ENCODE assay signal across 10 cellular contexts in genomic region chr6:165660881-165661415, GRCh38. TPM values are rescaled to one million over a fixed set of nuclear protein-coding genes. Genes with fewer than 3 reads are reported as not detected.
DNase-seq lines count a peak whose midpoint lies in the region; ATAC-seq, FAIRE-seq and TF ChIP-seq lines count a peak whose summit lies in the region.
"Had no signal": no experiment of that assay in that cellular context is flagged by ENCODE, and none has a peak within 500 bp of the region (broad histone marks: within the 10 kb centered on the region; RNA-seq: fewer than 3 reads in every experiment).

No MANE protein-coding gene starts in this region.

- POLR2A ChIA-PET in T-cell (lab: Charles Lee), result no interaction called here

- no peak for TF ChIP-seq POLR2A in H54 (IDR thresholded peaks at IDR 0.05; ENCODE audit: low read depth, low read length)

- H3K4me1 Mint-ChIP-seq in T-cell, result peaks cover 0 to 12% (median 10%) of the 10 kb centered on the region in 3 donors

- peaks cover 40 to 47% of the 10 kb centered on the region in 2 donors for H3K27me3 Mint-ChIP-seq in T-cell

- FAIRE-seq in H54 (lab: Jason Lieb, UNC), result no peak

- H3K9me3 ChIP-seq in NT2/D1 (ENCODE audit: insufficient read depth, low read length) (no peaks in the 10 kb centered on the region), right atrium auricular region (no peaks in the 10 kb centered on the region), psoas muscle (no peaks in the 10 kb centered on the region)

- H3K4me3 ChIP-seq in NT2/D1 (ENCODE audit: insufficient read length, low read depth), result peak overlapping the region; percentile 55
- H3K4me3 ChIP-seq in right atrium auricular region, result peak overlapping the region; percentile 43 to 59
- H3K4me3 ChIP-seq in psoas muscle, result peak overlapping the region; percentile 71

- H3K4me1 ChIP-seq in NT2/D1 (ENCODE audit: insufficient read depth, insufficient read length) (no peaks in the 10 kb centered on the region), right atrium auricular region (peaks cover 0 to 42% of the 10 kb centered on the region in 2 donors), psoas muscle (peaks cover 12% of the 10 kb centered on the region)

- ATAC-seq in psoas muscle (no peak), T-cell (replicated peaks in 1 of 4) (no peak), HG02571 (IDR thresholded peaks at IDR 0.05; ENCODE audit: unreplicated experiment) (no peak)

- no peaks in the 10 kb centered on the region for H3K9me3 Mint-ChIP-seq in T-cell
- H3K9me3 Mint-ChIP-seq: T-helper 1 cell treated with Interleukin-12 subunit alpha and Interleukin-12 subunit beta and Interleukin-4 antibody, amounts not matched to agents 30 μg/mL and 1 μg/mL, for 36 hours had no signal

- no peak overlapping the region for H3K27ac Mint-ChIP-seq in T-cell
- H3K27ac Mint-ChIP-seq: T-helper 1 cell treated with Interleukin-12 subunit alpha and Interleukin-12 subunit beta and Interleukin-4 antibody, amounts not matched to agents 30 μg/mL and 1 μg/mL, for 36 hours had no signal

- peak overlapping the region in 1 of 3 donors; percentile 1 for H3K4me3 Mint-ChIP-seq in T-cell
- H3K4me3 Mint-ChIP-seq: T-helper 1 cell treated with Interleukin-12 subunit alpha and Interleukin-12 subunit beta and Interleukin-4 antibody, amounts not matched to agents 30 μg/mL and 1 μg/mL, for 36 hours had no signal

- H3K9ac ChIP-seq in NT2/D1 (ENCODE audit: insufficient read length, low read depth), result peak overlapping the region; percentile 76

- DNase-seq in NT2/D1 (ENCODE audit: low read depth, low spot score) (no peak), right atrium auricular region (ENCODE audit: low spot score) (no peak), psoas muscle (no peak), T-cell (no peak), H54 (ENCODE audit: insufficient read length, low spot score) (no peak)
- no peak for DNase-seq in stimulated activated CD4-positive, alpha-beta T cell treated with anti-CD3 and anti-CD28 coated beads, Interleukin-15, amount 100 ng/mL, for 24 hours
- DNase-seq: NCI-H2029 treated with DMSO at 0.1 percent for 48 hours had no signal

- TF ChIP-seq CTCF in C4-2B (conservative IDR thresholded peaks at IDR 0.05), result no peak
- TF ChIP-seq CTCF in right atrium auricular region (IDR thresholded peaks at IDR 0.05), result no peak
- no peak for TF ChIP-seq CTCF in psoas muscle (IDR thresholded peaks at IDR 0.05)

- WGBS in psoas muscle, 3 donors, result 0 to 1% (median 0%) methylated on average over 36 to 49 of the region's 49 CpGs

- H3K27me3 ChIP-seq in NT2/D1 (ENCODE audit: insufficient read depth, insufficient read length), result peaks cover 75% of the 10 kb centered on the region
- peaks cover 10 to 14% of the 10 kb centered on the region in 2 donors for H3K27me3 ChIP-seq in right atrium auricular region
- peaks cover 0 to 64% (median 18%) of the 10 kb centered on the region in 3 donors for H3K27me3 ChIP-seq in psoas muscle (ENCODE audit: insufficient read depth in 3 of 3, low read length in 2 of 3)

- H3K36me3 Mint-ChIP-seq in T-cell, result no peaks in the 10 kb centered on the region

- intact Hi-C loops in psoas muscle (cut with DNase I), result no loop called here

- H3K27ac ChIP-seq in C4-2B (peak overlapping the region; percentile 67), right atrium auricular region (peak overlapping the region; percentile 19 to 66), psoas muscle (peak overlapping the region; percentile 16)

- CTCF ChIA-PET in T-cell (lab: Charles Lee), result no interaction called here

- no peaks in the 10 kb centered on the region for H3K36me3 ChIP-seq in NT2/D1 (ENCODE audit: insufficient read depth, insufficient read length, low read length)
- no peaks in the 10 kb centered on the region for H3K36me3 ChIP-seq in right atrium auricular region
- no peaks in the 10 kb centered on the region for H3K36me3 ChIP-seq in psoas muscle (ENCODE audit: insufficient read depth in 1 of 2, low read depth in 1 of 2)

RNA-seq across cellular contexts. Expression of gene PDE10A, which starts 2.1 kb away (rescaled TPM):
- 1 to 10 TPM; 3.6 to 4.3 TPM for total RNA-seq in right atrium auricular region
- 1 to 10 TPM in 3 of 4 donors, under 1 TPM in 1; 0.74 to 3.6 (median 3.0) TPM for total RNA-seq in psoas muscle
- 1 to 10 TPM in 2 of 3 donors, under 1 TPM in 1; 0.77 to 1.1 (median 1.1) TPM for polyA plus RNA-seq in psoas muscle
- under 1 TPM in 1 of 5 donors, not detected in 4; 0.12 TPM for total RNA-seq in T-cell

Comparison
In these comparisons a context has a peak if more than half of its experiments do, and no peak if none do; other contexts are left out.
1. H3K27ac ChIP-seq: peak in every context shown above with its lines; median percentile 67 in C4-2B; 42 in right atrium auricular region; 16 in psoas muscle.